18 cellular contexts compared by ENCODE assay signal in genomic region chr17:57405486-57406072, GRCh38.
DNase-seq lines count a peak whose midpoint lies in the region; ATAC-seq and TF ChIP-seq lines count a peak whose summit lies in the region.
"Had no signal": no experiment of that assay in that cellular context is flagged by ENCODE, and none has a peak within 500 bp of the region (broad histone marks: within the 10 kb centered on the region; RNA-seq: fewer than 3 reads in every experiment).

No MANE protein-coding gene starts in this region.

- H3K27ac ChIP-seq in DND-41 (ENCODE audit: low read length) (peak overlapping the region; percentile 88), SJSA1 (peak overlapping the region; percentile 73), right atrium auricular region (peak overlapping the region; percentile 38 to 46), prostate gland (peak overlapping the region; percentile 76 to 87)
- H3K27ac ChIP-seq: coronary artery, spleen, vagina had no signal

- peaks cover 100% of the 10 kb centered on the region for H3K79me2 ChIP-seq in DND-41 (ENCODE audit: insufficient read depth, low read length)

- no peaks in the 10 kb centered on the region for H3K9me3 ChIP-seq in DND-41 (ENCODE audit: insufficient read depth, low read length, severe bottlenecking)
- no peaks in the 10 kb centered on the region for H3K9me3 ChIP-seq in SJSA1 (replicated peaks)
- no peaks in the 10 kb centered on the region for H3K9me3 ChIP-seq in right atrium auricular region
- H3K9me3 ChIP-seq in prostate gland = no peaks in the 10 kb centered on the region
- H3K9me3 ChIP-seq: ovary, spleen, vagina had no signal

- H2AFZ ChIP-seq in DND-41 (ENCODE audit: low read depth, low read length) = no peak overlapping the region

- ATAC-seq in DND-41 (ENCODE audit: insufficient read depth, low read depth) (no peak), GM19452 (IDR thresholded peaks at IDR 0.05; ENCODE audit: unreplicated experiment) (no peak)

- intact Hi-C loops in prostate gland (cut with DNase I) = loop anchor here (5.0 to 10.0 kb wide), 3 partner anchors 148 to 259 kb away; partner anchors contain the start of gene MSI2

- H3K36me3 ChIP-seq in DND-41 (ENCODE audit: insufficient read depth, low read length) = peaks cover 91% of the 10 kb centered on the region
- 0 out of 2 replicates have a peak, but pooled peaks cover 7% of the 10 kb centered on the region for H3K36me3 ChIP-seq in SJSA1
- no peaks in the 10 kb centered on the region for H3K36me3 ChIP-seq in right atrium auricular region
- no peaks in the 10 kb centered on the region for H3K36me3 ChIP-seq in prostate gland
- H3K36me3 ChIP-seq: ovary had no signal

- peaks cover 97% of the 10 kb centered on the region for H3K4me1 ChIP-seq in DND-41 (ENCODE audit: insufficient read depth, low read length)
- peaks cover 48% of the 10 kb centered on the region for H3K4me1 ChIP-seq in SJSA1 (replicated peaks)
- H3K4me1 ChIP-seq in right atrium auricular region = peaks cover 0 to 62% of the 10 kb centered on the region in 2 donors
- peaks cover 26% of the 10 kb centered on the region for H3K4me1 ChIP-seq in prostate gland (replicated peaks)

- H3K27me3 ChIP-seq in DND-41 (ENCODE audit: insufficient read depth, low read length, poor library complexity) (no peaks in the 10 kb centered on the region), SJSA1 (replicated peaks) (no peaks in the 10 kb centered on the region), right atrium auricular region (no peaks in the 10 kb centered on the region), prostate gland (replicated peaks; ENCODE audit: insufficient read depth) (no peaks in the 10 kb centered on the region)
- H3K27me3 ChIP-seq: ovary, spleen, vagina had no signal

- WGBS in prostate gland = 64% methylated on average over 5 of the region's 5 CpGs

- no peak overlapping the region for H3K4me3 ChIP-seq in DND-41 (ENCODE audit: low read depth in 1 of 2, low read length in 2 of 2)
- H3K4me3 ChIP-seq in SJSA1 = no peak overlapping the region
- no peak overlapping the region for H3K4me3 ChIP-seq in right atrium auricular region
- H3K4me3 ChIP-seq in prostate gland = no peak overlapping the region
- H3K4me3 ChIP-seq: coronary artery, ovary, spleen, vagina had no signal

- peaks cover 30% of the 10 kb centered on the region for H4K20me1 ChIP-seq in DND-41 (ENCODE audit: insufficient read depth, low read length)

- TF ChIP-seq CTCF in DND-41 (IDR thresholded peaks at IDR 0.05; ENCODE audit: borderline replicate concordance, extremely low read depth, low read length, poor library complexity, severe bottlenecking) (no peak), right atrium auricular region (IDR thresholded peaks at IDR 0.05) (no peak), prostate gland (IDR thresholded peaks at IDR 0.05) (no peak)

- TF ChIP-seq POLR2A in prostate gland (IDR thresholded peaks at IDR 0.05) = no peak

- H3K9ac ChIP-seq in DND-41 (ENCODE audit: low read depth, low read length) = peak overlapping the region; percentile 48

- DNase-seq in DND-41 = no peak
- peak in 1 of 2 experiments; percentile 44 for DNase-seq in SJSA1 (ENCODE audit: low read depth in 1 of 2, low spot score in 2 of 2)
- DNase-seq in right atrium auricular region (ENCODE audit: low spot score) = no peak
- no peak for DNase-seq in prostate gland (ENCODE audit: low spot score)
- no peak for DNase-seq in GOT3 (lab: John Stamatoyannopoulos, UW)
- no peak for DNase-seq in MV-4-11 (lab: John Stamatoyannopoulos, UW)
- DNase-seq: activated CD4-positive, alpha-beta memory T cell treated with anti-CD3 and anti-CD28 coated beads for 36 hours; foreskin fibroblast; GDM1; NCI-H146; NCI-H226; ovary; spleen; stimulated activated CD8-positive, alpha-beta memory T cell treated with anti-CD3 and anti-CD28 coated beads, Interleukin-4, amount 100 ng/mL, for 48 hours; SW 1271 had no signal

- no peak overlapping the region for H3K4me2 ChIP-seq in DND-41 (ENCODE audit: insufficient read depth, low read length)
